ENCODE assay signal across 13 cellular contexts in genomic region chr9:2210201-2210600, GRCh38.
"Had no signal": no experiment of that assay in that cellular context is flagged by ENCODE, and none has a peak within 500 bp of the region (broad histone marks: within the 10 kb centered on the region; RNA-seq: fewer than 3 reads in every experiment).

No MANE protein-coding gene starts in this region.

- H3K9ac ChIP-seq: neural progenitor cell had no signal

- H3K27ac ChIP-seq: gastroesophageal sphincter, neural progenitor cell, skin epidermis, stomach, tibial artery had no signal

- H3K9me3 Mint-ChIP-seq: activated naive CD4-positive, alpha-beta T cell treated with anti-CD3 and anti-CD28 coated beads, Interleukin-2, amount 50 U/mL, for 24 hours; activated T-cell treated with anti-CD3 and anti-CD28 coated beads, Interleukin-2, amount 50 U/mL, for 24 hours; brain; neural progenitor cell had no signal

- H3K27me3 ChIP-seq: gastroesophageal sphincter, neural progenitor cell, stomach, tibial artery had no signal

- H3K36me3 Mint-ChIP-seq: brain, neural progenitor cell had no signal

- H3K4me2 ChIP-seq: neural progenitor cell had no signal

- H3K4me3 Mint-ChIP-seq: activated naive CD4-positive, alpha-beta T cell treated with anti-CD3 and anti-CD28 coated beads, Interleukin-2, amount 50 U/mL, for 24 hours; activated T-cell treated with anti-CD3 and anti-CD28 coated beads, Interleukin-2, amount 50 U/mL, for 24 hours; brain; neural progenitor cell had no signal

- H3K36me3 ChIP-seq: gastroesophageal sphincter, neural progenitor cell, stomach, tibial artery had no signal

- H3K4me1 ChIP-seq: gastroesophageal sphincter, neural progenitor cell, tibial artery had no signal

- H3K27me3 Mint-ChIP-seq: activated naive CD4-positive, alpha-beta T cell treated with anti-CD3 and anti-CD28 coated beads, Interleukin-2, amount 50 U/mL, for 24 hours; activated T-cell treated with anti-CD3 and anti-CD28 coated beads, Interleukin-2, amount 50 U/mL, for 24 hours; brain had no signal

- ATAC-seq: activated CD4-positive, CD25-positive, alpha-beta regulatory T cell treated with anti-CD3 and anti-CD28 coated beads, Interleukin-2, amount 50 U/mL, for 24 hours; gastroesophageal sphincter had no signal

- H3K9me3 ChIP-seq: gastroesophageal sphincter, stomach, tibial artery had no signal

- H3K4me3 ChIP-seq: gastroesophageal sphincter, neural progenitor cell, skin epidermis, stomach, tibial artery had no signal

- DNase-seq: activated effector memory CD4-positive, alpha-beta T cell treated with Interleukin-2 at 50 U/mL for 16 hours; activated T-cell treated with anti-CD3 and anti-CD28 coated beads, Interleukin-2, amount 50 U/mL, for 24 hours; amniotic stem cell; kidney; stimulated activated CD4-positive, alpha-beta T cell treated with anti-CD3 and anti-CD28 coated beads, Interleukin-4, amount 100 ng/mL, for 4 hours; stomach; tibial artery had no signal

- H3K27ac Mint-ChIP-seq: activated naive CD4-positive, alpha-beta T cell treated with anti-CD3 and anti-CD28 coated beads, Interleukin-2, amount 50 U/mL, for 24 hours; activated T-cell treated with anti-CD3 and anti-CD28 coated beads, Interleukin-2, amount 50 U/mL, for 24 hours; brain; neural progenitor cell had no signal

- H3K4me1 Mint-ChIP-seq: activated naive CD4-positive, alpha-beta T cell treated with anti-CD3 and anti-CD28 coated beads, Interleukin-2, amount 50 U/mL, for 24 hours had no signal
